8 cellular contexts compared by ENCODE assay signal in genomic region chr10:38355997-38356926, GRCh38.
DNase-seq lines count a peak whose midpoint lies in the region; ATAC-seq lines count a peak whose summit lies in the region.
"Not testable (repeated sequence)": the region's sequence is repeated elsewhere in the genome, so short reads cannot be mapped to it uniquely, and the experiment has no call there.

No MANE protein-coding gene starts in this region.

- H3K9me3 Mint-ChIP-seq in activated CD8-positive, alpha-beta memory T cell treated with anti-CD3 and anti-CD28 coated beads, Interleukin-2, amount 10 ng/mL, durations not matched to agents 7 days and 5 days (ENCODE audit: low read depth); effector memory CD8-positive, alpha-beta T cell: not testable (repeated sequence)

- peak overlapping the region; percentile 95 for H3K27ac Mint-ChIP-seq in activated CD8-positive, alpha-beta memory T cell treated with anti-CD3 and anti-CD28 coated beads, Interleukin-2, amount 10 ng/mL, durations not matched to agents 7 days and 5 days
- peak overlapping the region; percentile 96 for H3K27ac Mint-ChIP-seq in effector memory CD8-positive, alpha-beta T cell

- ATAC-seq in GM21367 (IDR thresholded peaks at IDR 0.05; ENCODE audit: unreplicated experiment) = peak; percentile 99
- ATAC-seq in activated CD8-positive, alpha-beta memory T cell treated with anti-CD3 and anti-CD28 coated beads, Interleukin-2, amount 10 ng/mL, durations not matched to agents 7 days and 5 days = peak; percentile 99
- peak; percentile 97 for ATAC-seq in effector memory CD8-positive, alpha-beta T cell (replicated peaks)

- H3K27me3 Mint-ChIP-seq in activated CD8-positive, alpha-beta memory T cell treated with anti-CD3 and anti-CD28 coated beads, Interleukin-2, amount 10 ng/mL, durations not matched to agents 7 days and 5 days; effector memory CD8-positive, alpha-beta T cell: not testable (repeated sequence)

- not testable (repeated sequence) for H3K4me1 ChIP-seq in mesodermal cell (ENCODE audit: control insufficient read depth, insufficient read depth, low read length, poor library complexity, severe bottlenecking)

- peaks cover 17% of the 10 kb centered on the region for H3K4me1 Mint-ChIP-seq in activated CD8-positive, alpha-beta memory T cell treated with anti-CD3 and anti-CD28 coated beads, Interleukin-2, amount 10 ng/mL, durations not matched to agents 7 days and 5 days
- not testable (repeated sequence) for H3K4me1 Mint-ChIP-seq in effector memory CD8-positive, alpha-beta T cell (ENCODE audit: low read depth in 2 of 2)

- not testable (repeated sequence) for H3K27ac ChIP-seq in mesodermal cell (ENCODE audit: low read depth, low read length, severe bottlenecking)

- not testable (repeated sequence) for H3K36me3 Mint-ChIP-seq in activated CD8-positive, alpha-beta memory T cell treated with anti-CD3 and anti-CD28 coated beads, Interleukin-2, amount 10 ng/mL, durations not matched to agents 7 days and 5 days
- peaks cover 16% of the 10 kb centered on the region for H3K36me3 Mint-ChIP-seq in effector memory CD8-positive, alpha-beta T cell (ENCODE audit: insufficient read depth)

- peak overlapping the region; percentile 79 for H3K4me3 Mint-ChIP-seq in activated CD8-positive, alpha-beta memory T cell treated with anti-CD3 and anti-CD28 coated beads, Interleukin-2, amount 10 ng/mL, durations not matched to agents 7 days and 5 days
- H3K4me3 Mint-ChIP-seq in effector memory CD8-positive, alpha-beta T cell = peak overlapping the region; percentile 89 to 91

- CTCF ChIA-PET in activated CD8-positive, alpha-beta memory T cell treated with anti-CD3 and anti-CD28 coated beads, Interleukin-2, amount 10 ng/mL, durations not matched to agents 7 days and 5 days (lab: Charles Lee) = not testable (repeated sequence)

- peak overlapping the region; percentile 30 for H3K4me3 ChIP-seq in mesodermal cell (ENCODE audit: extremely low read depth, insufficient read depth, low read length, poor library complexity, severe bottlenecking)

- not testable (repeated sequence) for H3K36me3 ChIP-seq in mesodermal cell (ENCODE audit: control insufficient read depth, insufficient read depth, low read length)

- H3K9me3 ChIP-seq in mesodermal cell (ENCODE audit: control insufficient read depth, low read length) = not testable (repeated sequence)

- 70 to 95% methylated on average over 7 to 9 of the region's 56 CpGs for WGBS in mesodermal cell (ENCODE audit: insufficient coverage in 2 of 2), 2 experiments

- DNase-seq in COLO668 (lab: John Stamatoyannopoulos, UW; ENCODE audit: unreplicated experiment) (peak; percentile 39), HS-27A (ENCODE audit: low read depth) (peak; percentile 12), NOMO-1 (lab: John Stamatoyannopoulos, UW; ENCODE audit: unreplicated experiment in 2 of 2) (peak; percentile 6 to 10)
- DNase-seq in activated CD8-positive, alpha-beta memory T cell treated with anti-CD3 and anti-CD28 coated beads, Interleukin-2, amount 10 ng/mL, durations not matched to agents 7 days and 5 days = peak; percentile 88
- DNase-seq in effector memory CD8-positive, alpha-beta T cell = peak; percentile 79 to 82 (median 81)
- peak; percentile 65 for DNase-seq in stimulated activated CD8-positive, alpha-beta memory T cell treated with anti-CD3 and anti-CD28 coated beads, Interleukin-12 subunit alpha, Interleukin-12 subunit beta, amount 100 ng/mL, for 1 hour (ENCODE audit: low read depth)

Comparison
In these comparisons a context has a peak if more than half of its experiments do, and no peak if none do; other contexts are left out.
1. DNase-seq: peak in every context shown above with its lines; median percentile 88 in activated CD8-positive, alpha-beta memory T cell treated with anti-CD3 and anti-CD28 coated beads, Interleukin-2, amount 10 ng/mL, durations not matched to agents 7 days and 5 days; 81 in effector memory CD8-positive, alpha-beta T cell; 65 in stimulated activated CD8-positive, alpha-beta memory T cell treated with anti-CD3 and anti-CD28 coated beads, Interleukin-12 subunit alpha, Interleukin-12 subunit beta, amount 100 ng/mL, for 1 hour; 39 in COLO668; 12 in HS-27A; 8 in NOMO-1.